Comparison of ENCODE assay signal across 36 cellular contexts in genomic region chr7:1575809-1576208, GRCh38. TPM values are rescaled to one million over a fixed set of nuclear protein-coding genes. Genes with fewer than 3 reads are reported as not detected.
"Had no signal": no experiment of that assay in that cellular context is flagged by ENCODE, and none has a peak within 500 bp of the region (broad histone marks: within the 10 kb centered on the region; RNA-seq: fewer than 3 reads in every experiment).

No MANE protein-coding gene starts in this region.

- H3K27me3 Mint-ChIP-seq: activated naive CD8-positive, alpha-beta T cell treated with anti-CD3 and anti-CD28 coated beads for 36 hours; effector memory CD8-positive, alpha-beta T cell; naive thymus-derived CD8-positive, alpha-beta T cell had no signal

- H2AFZ ChIP-seq: neural progenitor cell had no signal

- H3K27ac ChIP-seq: adrenal gland, cardiac muscle cell, colonic mucosa, left lung, lower lobe of right lung, neural progenitor cell, right atrium auricular region, spleen, thoracic aorta, vagina, VCaP had no signal

- H3K36me3 ChIP-seq: adrenal gland, cardiac muscle cell, colonic mucosa, left lung, lower lobe of right lung, neural progenitor cell, right atrium auricular region, spleen, thoracic aorta, vagina had no signal

- H3K9me3 Mint-ChIP-seq: activated naive CD4-positive, alpha-beta T cell treated with anti-CD3 and anti-CD28 coated beads for 36 hours; activated naive CD8-positive, alpha-beta T cell treated with anti-CD3 and anti-CD28 coated beads for 36 hours; activated T-helper 1 cell treated with anti-CD3 and anti-CD28 coated beads, Interleukin-12 subunit alpha, Interleukin-12 subunit beta, Interleukin-2, Interleukin-4 antibody, amounts not matched to agents 30 ng/mL and 10 ng/mL and 1 ng/mL, durations not matched to agents 14 hours and 24 hours and 36 hours; effector memory CD8-positive, alpha-beta T cell; naive thymus-derived CD8-positive, alpha-beta T cell; neural progenitor cell; type B pancreatic cell had no signal

- H3K36me3 Mint-ChIP-seq: activated naive CD8-positive, alpha-beta T cell treated with anti-CD3 and anti-CD28 coated beads for 36 hours; brain; neural progenitor cell; type B pancreatic cell had no signal

- H3K27me3 ChIP-seq: adrenal gland, colonic mucosa, left lung, neural progenitor cell, right atrium auricular region, spleen, vagina had no signal

- H3K4me1 ChIP-seq: colonic mucosa, neural progenitor cell had no signal

- H3K4me3 Mint-ChIP-seq: activated naive CD4-positive, alpha-beta T cell treated with anti-CD3 and anti-CD28 coated beads for 36 hours; activated naive CD8-positive, alpha-beta T cell treated with anti-CD3 and anti-CD28 coated beads for 36 hours; activated T-helper 1 cell treated with anti-CD3 and anti-CD28 coated beads, Interleukin-12 subunit alpha, Interleukin-12 subunit beta, Interleukin-2, Interleukin-4 antibody, amounts not matched to agents 30 ng/mL and 10 ng/mL and 1 ng/mL, durations not matched to agents 14 hours and 24 hours and 36 hours; effector memory CD8-positive, alpha-beta T cell; naive thymus-derived CD8-positive, alpha-beta T cell; neural progenitor cell; type B pancreatic cell had no signal

- ATAC-seq: activated CD4-positive, CD25-positive, alpha-beta regulatory T cell treated with anti-CD3 and anti-CD28 coated beads, Interleukin-2, amount 50 U/mL, for 24 hours; effector memory CD8-positive, alpha-beta T cell; left lung; lower lobe of right lung; naive thymus-derived CD8-positive, alpha-beta T cell; stimulated activated naive CD8-positive, alpha-beta T cell treated with anti-CD3 and anti-CD28 coated beads, Interleukin-15, Interleukin-2, amounts not matched to agents 100 U/mL and 50 U/mL, for 24 hours had no signal

- H3K4me3 ChIP-seq: adrenal gland, cardiac muscle cell, colonic mucosa, left lung, lower lobe of right lung, neural progenitor cell, right atrium auricular region, spleen, thoracic aorta, vagina had no signal

- FAIRE-seq: islet of Langerhans, TTC549 had no signal

- H3K9me3 ChIP-seq: adrenal gland, colonic mucosa, left lung, lower lobe of right lung, right atrium auricular region, spleen, thoracic aorta, vagina had no signal

- DNase-seq: activated CD4-positive, alpha-beta T cell treated with anti-CD3 and anti-CD28 coated beads for 48 hours; activated CD4-positive, alpha-beta T cell treated with anti-CD3 and anti-CD28 coated beads, Interleukin-2, amount 50 U/mL, for 48 hours; activated CD8-positive, alpha-beta memory T cell treated with anti-CD3 and anti-CD28 coated beads for 24 hours; activated effector memory CD4-positive, alpha-beta T cell treated with anti-CD3 and anti-CD28 coated beads, Interleukin-2, amount 50 U/mL, for 16 hours; activated naive CD4-positive, alpha-beta T cell treated with anti-CD3 and anti-CD28 coated beads for 36 hours; activated naive CD8-positive, alpha-beta T cell treated with anti-CD3 and anti-CD28 coated beads for 36 hours; activated T-cell treated with anti-CD3 and anti-CD28 coated beads, Interleukin-2, amount 50 U/mL, for 1 hour; adrenal gland; aorta; cerebellar nuclear complex; colonic mucosa; effector memory CD8-positive, alpha-beta T cell; head of caudate nucleus; hippocampal formation; lower lobe of right lung; mesenchymal stem cell; spleen; stimulated activated CD4-positive, alpha-beta T cell treated with anti-CD3 and anti-CD28 coated beads, Interleukin-2, amount 100 ng/mL, for 48 hours; stimulated activated naive CD8-positive, alpha-beta T cell treated with anti-CD3 and anti-CD28 coated beads, Interleukin-15, Interleukin-2, amounts not matched to agents 100 U/mL and 50 U/mL, for 24 hours; T-helper 9 cell had no signal

- H3K9ac ChIP-seq: neural progenitor cell had no signal

- H3K27ac Mint-ChIP-seq: activated naive CD4-positive, alpha-beta T cell treated with anti-CD3 and anti-CD28 coated beads for 36 hours; activated naive CD8-positive, alpha-beta T cell treated with anti-CD3 and anti-CD28 coated beads for 36 hours; activated T-helper 1 cell treated with anti-CD3 and anti-CD28 coated beads, Interleukin-12 subunit alpha, Interleukin-12 subunit beta, Interleukin-2, Interleukin-4 antibody, amounts not matched to agents 30 ng/mL and 10 ng/mL and 1 ng/mL, durations not matched to agents 14 hours and 24 hours and 36 hours; brain; effector memory CD8-positive, alpha-beta T cell; neural progenitor cell; type B pancreatic cell had no signal

- H3K4me2 ChIP-seq: neural progenitor cell had no signal

RNA-seq across cellular contexts. Expression of gene TMEM184A, which starts 19.8 kb away (rescaled TPM):
- total RNA-seq: naive thymus-derived CD8-positive, alpha-beta T cell; pulmonary artery endothelial cell; T-helper 1 cell treated with Interleukin-12 subunit alpha and Interleukin-12 subunit beta and Interleukin-4 antibody, amounts not matched to agents 30 ng/mL and 1 ng/mL, for 36 hours had no signal
